19 cellular contexts compared by ENCODE assay signal in genomic region chr16:78283668-78284251, GRCh38.
DNase-seq lines count a peak whose midpoint lies in the region; ATAC-seq and TF ChIP-seq lines count a peak whose summit lies in the region.
"Had no signal": no experiment of that assay in that cellular context is flagged by ENCODE, and none has a peak within 500 bp of the region (broad histone marks: within the 10 kb centered on the region; RNA-seq: fewer than 3 reads in every experiment).

No MANE protein-coding gene starts in this region.

- no peaks in the 10 kb centered on the region for H3K27me3 ChIP-seq in GM23338 (ENCODE audit: insufficient read depth)
- H3K27me3 ChIP-seq: BLaER1 treated with 17β-estradiol and CSF1 and Interleukin-3, amounts not matched to agents 10 nM and 100 nM had no signal

- POLR2A ChIA-PET in HEK293T (lab: Yijun Ruan, JAX) = no interaction called here

- no peaks in the 10 kb centered on the region for H3K27me3 Mint-ChIP-seq in GM23338 (ENCODE audit: insufficient read depth, low read depth, poor library complexity)
- H3K27me3 Mint-ChIP-seq in nephron progenitor cell (ENCODE audit: low read depth, poor library complexity) = no peaks in the 10 kb centered on the region
- H3K27me3 Mint-ChIP-seq: B cell; CD4-positive, alpha-beta T cell had no signal

- no peaks in the 10 kb centered on the region for H3F3A ChIP-seq in GM23338 (replicated peaks; ENCODE audit: low read depth)

- H4K20me1 ChIP-seq in GM23338 (replicated peaks; ENCODE audit: insufficient read depth) = no peaks in the 10 kb centered on the region
- H4K20me1 ChIP-seq: BLaER1 treated with 17β-estradiol and CSF1 and Interleukin-3, amounts not matched to agents 10 nM and 100 nM had no signal

- H3K79me2 ChIP-seq in GM23338 (replicated peaks; ENCODE audit: insufficient read depth) = no peaks in the 10 kb centered on the region

- DNase-seq in NCI-H82 (lab: John Stamatoyannopoulos, UW) (peak; percentile 19), NCI-H82 treated with DMSO at 0.1 percent for 48 hours (lab: John Stamatoyannopoulos, UW; ENCODE audit: unreplicated experiment) (no peak), GM23338 (ENCODE audit: low spot score) (no peak), HEK293T (ENCODE audit: extremely low spot score) (no peak), nephron progenitor cell (no peak)
- DNase-seq: AML-193; Caco-2; Calu3; CD4-positive, alpha-beta T cell; CD8-positive, alpha-beta T cell; DMS79 treated with DMSO at 0.1 percent for 48 hours; GF-D8 had no signal

- H3K9me3 Mint-ChIP-seq in GM23338 (no peaks in the 10 kb centered on the region), nephron progenitor cell (peaks cover 10% of the 10 kb centered on the region)
- H3K9me3 Mint-ChIP-seq: CD4-positive, alpha-beta T cell; CD8-positive, alpha-beta T cell had no signal

- no peaks in the 10 kb centered on the region for H3K36me3 ChIP-seq in GM23338 (ENCODE audit: insufficient read depth)

- ATAC-seq in GM23338 (no peak), HG03469 (IDR thresholded peaks at IDR 0.05; ENCODE audit: unreplicated experiment) (no peak), GM19463 (IDR thresholded peaks at IDR 0.05; ENCODE audit: unreplicated experiment) (no peak)
- ATAC-seq: A549; CD8-positive, alpha-beta T cell had no signal

- peaks cover 8% of the 10 kb centered on the region for H3K4me1 ChIP-seq in GM23338 (ENCODE audit: insufficient read depth)
- H3K4me1 ChIP-seq: BLaER1 treated with 17β-estradiol and CSF1 and Interleukin-3, amounts not matched to agents 10 nM and 100 nM had no signal

- CTCF ChIA-PET in HEK293T (lab: Yijun Ruan, JAX) = no interaction called here

- no peak overlapping the region for H3K4me3 Mint-ChIP-seq in GM23338
- H3K4me3 Mint-ChIP-seq in nephron progenitor cell = no peak overlapping the region
- H3K4me3 Mint-ChIP-seq: B cell; CD4-positive, alpha-beta T cell; CD8-positive, alpha-beta T cell had no signal

- H2AFZ ChIP-seq in GM23338 = no peak overlapping the region

- no peak overlapping the region for H3K4me2 ChIP-seq in GM23338
- H3K4me2 ChIP-seq: A549; BLaER1 treated with 17β-estradiol and CSF1 and Interleukin-3, amounts not matched to agents 10 nM and 100 nM had no signal

- TF ChIP-seq CTCF in GM23338 (conservative IDR thresholded peaks at IDR 0.05; ENCODE audit: low read depth in 2 of 2) = no peak
- no peak for TF ChIP-seq CTCF in nephron progenitor cell (IDR thresholded peaks at IDR 0.05)

- peaks cover 31% of the 10 kb centered on the region for H3K4me1 Mint-ChIP-seq in GM23338
- peaks cover 69% of the 10 kb centered on the region for H3K4me1 Mint-ChIP-seq in nephron progenitor cell
- H3K4me1 Mint-ChIP-seq: B cell had no signal

- peak overlapping the region; percentile 17; the same call in 1 of the 2 replicates for H3K27ac Mint-ChIP-seq in GM23338
- H3K27ac Mint-ChIP-seq in nephron progenitor cell = peak overlapping the region; percentile 89
- H3K27ac Mint-ChIP-seq: B cell; CD4-positive, alpha-beta T cell; CD8-positive, alpha-beta T cell had no signal

- H3K4me3 ChIP-seq in GM23338 = no peak overlapping the region
- H3K4me3 ChIP-seq: A549; BLaER1 treated with 17β-estradiol and CSF1 and Interleukin-3, amounts not matched to agents 10 nM and 100 nM had no signal

- H3K36me3 Mint-ChIP-seq in GM23338 (ENCODE audit: low read depth) (no peaks in the 10 kb centered on the region), nephron progenitor cell (ENCODE audit: low read depth) (peaks cover 16% of the 10 kb centered on the region)

- no peak overlapping the region for H3K27ac ChIP-seq in GM23338 (ENCODE audit: low read depth)
- H3K27ac ChIP-seq: 22Rv1; A549; BLaER1 treated with 17β-estradiol and CSF1 and Interleukin-3, amounts not matched to agents 10 nM and 100 nM; C4-2B had no signal

- H3K9me2 ChIP-seq in GM23338 (ENCODE audit: insufficient read depth) = no peaks in the 10 kb centered on the region

TF ChIP-seq in GM23338, 12 proteins besides CTCF, POLR2A, EP300 and RAD21 (continues in another document):
- no peak for TF ChIP-seq CREB1 (CRISPR knock-in tag; IDR thresholded peaks at IDR 0.05; ENCODE audit: low read depth)
- no peak for TF ChIP-seq ZNF331 (CRISPR knock-in tag; IDR thresholded peaks at IDR 0.05; ENCODE audit: low read depth)
- TF ChIP-seq JUNB (IDR thresholded peaks at IDR 0.05; ENCODE audit: unreplicated experiment) = no peak
- TF ChIP-seq ZNF114 (CRISPR knock-in tag; IDR thresholded peaks at IDR 0.05) = no peak

TF ChIP-seq in HEK293T, 16 proteins besides CTCF, POLR2A, EP300 and RAD21:
- no peak for TF ChIP-seq FOXM1 (IDR thresholded peaks at IDR 0.05; ENCODE audit: borderline replicate concordance)
- TF ChIP-seq FOXK2 (IDR thresholded peaks at IDR 0.05) = no peak
- peak; percentile 69 for TF ChIP-seq ZNF384 (IDR thresholded peaks at IDR 0.05)
- TF ChIP-seq ARNT (IDR thresholded peaks at IDR 0.05) = peak; percentile 55; the same call in 1 of the 2 replicates
- TF ChIP-seq, protein P1, sequence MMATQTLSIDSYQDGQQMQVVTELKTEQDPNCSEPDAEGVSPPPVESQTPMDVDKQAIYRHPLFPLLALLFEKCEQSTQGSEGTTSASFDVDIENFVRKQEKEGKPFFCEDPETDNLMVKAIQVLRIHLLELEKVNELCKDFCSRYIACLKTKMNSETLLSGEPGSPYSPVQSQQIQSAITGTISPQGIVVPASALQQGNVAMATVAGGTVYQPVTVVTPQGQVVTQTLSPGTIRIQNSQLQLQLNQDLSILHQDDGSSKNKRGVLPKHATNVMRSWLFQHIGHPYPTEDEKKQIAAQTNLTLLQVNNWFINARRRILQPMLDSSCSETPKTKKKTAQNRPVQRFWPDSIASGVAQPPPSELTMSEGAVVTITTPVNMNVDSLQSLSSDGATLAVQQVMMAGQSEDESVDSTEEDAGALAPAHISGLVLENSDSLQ (IDR thresholded peaks at IDR 0.05) = peak; percentile 97
- TF ChIP-seq L3MBTL2 (conservative IDR thresholded peaks at IDR 0.05) = no peak
- TF ChIP-seq HDGF (IDR thresholded peaks at IDR 0.05; ENCODE audit: borderline replicate concordance) = no peak
- TF ChIP-seq FOXA1 (IDR thresholded peaks at IDR 0.05) = no peak
- no peak for TF ChIP-seq SP1 (IDR thresholded peaks at IDR 0.05)
- peak; percentile 95 for TF ChIP-seq CTBP1 (IDR thresholded peaks at IDR 0.05; ENCODE audit: borderline replicate concordance)
